ENCODE assay signal across 1 cellular context in genomic region chr3:61893840-61894566, GRCh38.
TF ChIP-seq lines count a peak whose summit lies in the region.

No MANE protein-coding gene starts in this region.

TF ChIP-seq in WTC11, 78 proteins besides CTCF, POLR2A, EP300 and RAD21 (continued from another document):
- no peak for TF ChIP-seq ATF6 (CRISPR knock-in tag; IDR thresholded peaks at IDR 0.05)
- no peak for TF ChIP-seq ZNF121 (CRISPR knock-in tag; IDR thresholded peaks at IDR 0.05)
- TF ChIP-seq JAZF1 (CRISPR knock-in tag; IDR thresholded peaks at IDR 0.05), result no peak
- TF ChIP-seq ARID4B (CRISPR knock-in tag; IDR thresholded peaks at IDR 0.05; ENCODE audit: borderline replicate concordance), result no peak
- no peak for TF ChIP-seq SMAD4 (CRISPR knock-in tag; IDR thresholded peaks at IDR 0.05)
- no peak for TF ChIP-seq EMX1 (CRISPR knock-in tag; IDR thresholded peaks at IDR 0.05)
- no peak for TF ChIP-seq RORB (CRISPR knock-in tag; IDR thresholded peaks at IDR 0.05)
- no peak for TF ChIP-seq MYBL2 (CRISPR knock-in tag; IDR thresholded peaks at IDR 0.05)
